30 cellular contexts compared by ENCODE assay signal in the genomic region with DNA sequence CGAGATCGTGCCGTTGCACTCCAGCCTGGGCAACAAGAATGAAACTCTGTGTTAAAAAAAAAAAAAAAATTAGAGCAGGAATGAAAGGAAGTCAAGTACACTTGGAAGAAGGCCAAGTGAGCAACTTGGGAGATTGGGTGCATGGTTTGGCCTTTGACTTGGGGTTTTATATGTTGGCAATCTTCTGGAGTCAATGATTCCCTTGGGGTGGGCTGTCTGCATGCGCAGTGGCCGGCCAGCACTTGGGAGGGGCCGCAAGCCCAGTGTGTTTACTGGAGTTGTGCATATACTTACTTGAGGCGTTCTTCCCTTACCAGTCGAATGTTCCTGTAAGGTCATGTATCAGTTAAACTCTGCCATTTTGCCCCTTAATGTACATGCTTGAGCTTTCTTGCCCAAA.
"Had no signal": no experiment of that assay in that cellular context is flagged by ENCODE, and none has a peak within 500 bp of the region (broad histone marks: within the 10 kb centered on the region; RNA-seq: fewer than 3 reads in every experiment).

No MANE protein-coding gene starts in this region.

- H3K9me3 Mint-ChIP-seq: immature natural killer cell; nephron; neural crest cell; stimulated activated naive B cell treated with anti-CD40 and anti-IgM and Interleukin-4, amounts not matched to agents 10 μg/mL and 1 μg/mL and 100 μg/mL, for 72 hours had no signal

- H3K9me3 ChIP-seq: left ventricle myocardium inferior, mucosa of descending colon, pancreas, prostate gland, stomach, testis, thyroid gland, transverse colon, upper lobe of left lung, vagina had no signal

- H3K4me3 ChIP-seq: left ventricle myocardium inferior, lung, mucosa of descending colon, pancreas, prostate gland, smooth muscle cell, stomach, testis, thyroid gland, transverse colon, upper lobe of left lung, vagina had no signal

- H3K27ac ChIP-seq: left ventricle myocardium inferior, pancreas, prostate gland, stomach, testis, thyroid gland, transverse colon, upper lobe of left lung, vagina had no signal

- H3K36me3 ChIP-seq: pancreas, prostate gland, thyroid gland, transverse colon, vagina had no signal

- DNase-seq: hypothalamus; immature natural killer cell; left colon; left ventricle myocardium inferior; midbrain; mucosa of descending colon; naive thymus-derived CD4-positive, alpha-beta T cell; nucleus accumbens; pancreas; posterior cingulate gyrus; retina; right cardiac atrium; stimulated activated CD4-positive, alpha-beta T cell treated with anti-CD3 and anti-CD28 coated beads, Interleukin-1b, Interleukin-23, amount 100 ng/mL, for 48 hours; stimulated activated CD4-positive, alpha-beta T cell treated with anti-CD3 and anti-CD28 coated beads, Interleukin-4, amount 100 ng/mL, for 1 hour; stimulated activated naive B cell treated with anti-CD40 and anti-IgM and Interleukin-4, amounts not matched to agents 10 μg/mL and 1 μg/mL and 100 μg/mL, for 72 hours; stimulated activated naive CD8-positive, alpha-beta T cell treated with anti-CD3 and anti-CD28 coated beads, Interleukin-15, Interleukin-2, amounts not matched to agents 100 U/mL and 50 U/mL, for 24 hours; stomach; testis; thyroid gland; transverse colon had no signal

- H3K4me1 Mint-ChIP-seq: stimulated activated naive B cell treated with anti-CD40 and anti-IgM and Interleukin-4, amounts not matched to agents 10 μg/mL and 1 μg/mL and 100 μg/mL, for 72 hours had no signal

- H3K4me3 Mint-ChIP-seq: immature natural killer cell; naive thymus-derived CD4-positive, alpha-beta T cell; nephron; neural crest cell; stimulated activated naive B cell treated with anti-CD40 and anti-IgM and Interleukin-4, amounts not matched to agents 10 μg/mL and 1 μg/mL and 100 μg/mL, for 72 hours had no signal

- H3K4me1 ChIP-seq: pancreas, prostate gland had no signal

- ATAC-seq: left colon; mucosa of descending colon; naive thymus-derived CD4-positive, alpha-beta T cell; pancreas; right cardiac atrium; sciatic nerve; stimulated activated naive B cell treated with anti-CD40 and anti-IgM and Interleukin-4, amounts not matched to agents 10 μg/mL and 1 μg/mL and 100 μg/mL, for 72 hours; stimulated activated naive CD8-positive, alpha-beta T cell treated with anti-CD3 and anti-CD28 coated beads, Interleukin-15, Interleukin-2, amounts not matched to agents 100 U/mL and 50 U/mL, for 24 hours had no signal

- H3K27ac Mint-ChIP-seq: immature natural killer cell; stimulated activated naive B cell treated with anti-CD40 and anti-IgM and Interleukin-4, amounts not matched to agents 10 μg/mL and 1 μg/mL and 100 μg/mL, for 72 hours had no signal

- FAIRE-seq: islet of Langerhans, kidney, pancreas had no signal

- H3K27me3 ChIP-seq: pancreas, stomach, testis, thyroid gland, transverse colon, upper lobe of left lung, vagina had no signal
